Comparison of ENCODE assay signal across 22 cellular contexts in the genomic region with DNA sequence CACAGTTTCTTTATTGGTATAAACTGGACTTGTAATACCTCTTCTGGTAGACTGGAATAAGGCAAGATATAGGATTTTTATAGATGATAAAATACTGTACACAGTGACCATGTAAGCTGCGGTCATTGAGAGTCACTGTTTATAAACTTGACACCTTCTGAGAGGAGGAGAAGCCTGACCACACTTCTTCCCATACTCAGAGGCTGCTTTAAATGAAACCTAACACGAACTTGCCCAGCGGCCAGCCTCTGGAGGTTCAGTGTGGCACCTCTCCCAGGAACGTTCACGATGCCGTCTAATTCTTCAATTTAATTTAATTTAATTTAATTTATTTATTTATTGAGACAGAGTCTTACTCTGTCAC. TPM values are rescaled to one million over a fixed set of nuclear protein-coding genes. Genes with fewer than 3 reads are reported as not detected.
DNase-seq lines count a peak whose midpoint lies in the region; ATAC-seq and TF ChIP-seq lines count a peak whose summit lies in the region.
"Had no signal": no experiment of that assay in that cellular context is flagged by ENCODE, and none has a peak within 500 bp of the region (broad histone marks: within the 10 kb centered on the region; RNA-seq: fewer than 3 reads in every experiment).

No MANE protein-coding gene starts in this region.

- in situ Hi-C loops in transverse colon (cut with MboI; ENCODE audit: low pct_ligation_motif_present in 1 of 4, low pct_unique_long_range_greater_than_20kb in 1 of 4, low sequenced_read_pairs in 3 of 4) = loop anchor here in 2 of 4 donors (25.0 kb wide), 2 partner anchors 628 to 928 kb away; a partner anchor contains a TSS

- H3K4me1 ChIP-seq in left ventricle myocardium inferior (peaks cover 16% of the 10 kb centered on the region), right atrium auricular region (peaks cover 0 to 10% of the 10 kb centered on the region in 2 donors), transverse colon (peaks cover 0 to 19% (median 2%) of the 10 kb centered on the region in 4 donors)
- H3K4me1 ChIP-seq: A549, HAP-1 had no signal

- no peak overlapping the region for H3K4me2 ChIP-seq in neural cell (ENCODE audit: low read length)
- H3K4me2 ChIP-seq: A549 had no signal

- no peaks in the 10 kb centered on the region for H3K79me2 ChIP-seq in neural cell (replicated peaks; ENCODE audit: insufficient read depth, low read length)

- peak overlapping the region; percentile 30 for H2AFZ ChIP-seq in neural cell (ENCODE audit: low read depth, low read length)
- H2AFZ ChIP-seq: GM23248 had no signal

- no peaks in the 10 kb centered on the region for H3K27me3 ChIP-seq in left ventricle myocardium inferior (ENCODE audit: low read depth)
- H3K27me3 ChIP-seq in right atrium auricular region = no peaks in the 10 kb centered on the region
- no peaks in the 10 kb centered on the region for H3K27me3 ChIP-seq in neural cell (ENCODE audit: insufficient read depth, low read depth, low read length)
- no peaks in the 10 kb centered on the region for H3K27me3 ChIP-seq in transverse colon
- H3K27me3 ChIP-seq: SJCRH30 had no signal

- TF ChIP-seq POLR2A in transverse colon (IDR thresholded peaks at IDR 0.05) = no peak

- H3K36me3 ChIP-seq in left ventricle myocardium inferior (peaks cover 17% of the 10 kb centered on the region), right atrium auricular region (no peaks in the 10 kb centered on the region), neural cell (ENCODE audit: insufficient read depth, low read length) (no peaks in the 10 kb centered on the region), transverse colon (no peaks in the 10 kb centered on the region)
- H3K36me3 ChIP-seq: SJCRH30 had no signal

- H3K9me3 ChIP-seq in left ventricle myocardium inferior (replicated peaks) (no peaks in the 10 kb centered on the region), right atrium auricular region (no peaks in the 10 kb centered on the region), neural cell (ENCODE audit: low read length) (no peaks in the 10 kb centered on the region), transverse colon (no peaks in the 10 kb centered on the region)
- H3K9me3 ChIP-seq: A549, HAP-1, SJCRH30 had no signal

- H3K4me3 ChIP-seq in left ventricle myocardium inferior (no peak overlapping the region), right atrium auricular region (no peak overlapping the region), neural cell (ENCODE audit: low read length) (peak overlapping the region; percentile 4), transverse colon (no peak overlapping the region)
- H3K4me3 ChIP-seq: A549, GM23248, HAP-1, K562, SJCRH30 had no signal

- H4K20me1 ChIP-seq in neural cell (ENCODE audit: insufficient read depth) = no peaks in the 10 kb centered on the region

- DNase-seq in left ventricle myocardium superior = no peak
- no peak for DNase-seq in left ventricle myocardium inferior
- DNase-seq in right atrium auricular region (ENCODE audit: low spot score) = peak; percentile 51
- no peak for DNase-seq in transverse colon
- DNase-seq in amygdala (lab: John Stamatoyannopoulos, UW) = no peak
- DNase-seq: DMS53, EL, GF-D8, GM23248, NCI-H1105, NCI-H2029, NCI-H226, NCI-H510A treated with DMSO at 0.1 percent for 48 hours, NCI-H774 had no signal

- H3K9me2 ChIP-seq in neural cell (ENCODE audit: insufficient read depth, low read length) = no peaks in the 10 kb centered on the region

- no peak for TF ChIP-seq RAD21 in neural cell (conservative IDR thresholded peaks at IDR 0.05)

- no peak for TF ChIP-seq CTCF in left ventricle myocardium inferior (IDR thresholded peaks at IDR 0.05; ENCODE audit: borderline replicate concordance)
- TF ChIP-seq CTCF in right atrium auricular region (IDR thresholded peaks at IDR 0.05) = no peak
- TF ChIP-seq CTCF in neural cell (IDR thresholded peaks at IDR 0.05; ENCODE audit: poor library complexity, severe bottlenecking) = no peak
- TF ChIP-seq CTCF in transverse colon (IDR thresholded peaks at IDR 0.05) = no peak

- TF ChIP-seq EP300 in neural cell (conservative IDR thresholded peaks at IDR 0.05; ENCODE audit: poor library complexity, severe bottlenecking) (no peak), transverse colon (IDR thresholded peaks at IDR 0.05; ENCODE audit: low read depth) (no peak)

- intact Hi-C loops in left ventricle myocardium superior (cut with micrococcal nuclease) (loop anchor here (10.0 kb wide), 1 partner anchor 626 kb away; no protein-coding TSS in a partner anchor), left ventricle myocardium inferior (cut with micrococcal nuclease) (no loop called here), transverse colon (cut with DNase I; ENCODE audit: low total_unique reads) (no loop called here)

- H3K27ac ChIP-seq in left ventricle myocardium inferior (replicated peaks) (no peak overlapping the region), right atrium auricular region (no peak overlapping the region), neural cell (ENCODE audit: low read length) (peak overlapping the region; percentile 70), transverse colon (peak overlapping the region; percentile 7 to 67 (median 46))
- H3K27ac ChIP-seq: A549, GM23248, SJCRH30 had no signal

- ATAC-seq in left ventricle myocardium superior (peak; percentile 6), HG03460 (IDR thresholded peaks at IDR 0.05; ENCODE audit: unreplicated experiment) (no peak), GM18868 (IDR thresholded peaks at IDR 0.05; ENCODE audit: unreplicated experiment) (no peak)
- ATAC-seq: Panc1 had no signal

- peak overlapping the region; percentile 42 for H3K9ac ChIP-seq in neural cell (ENCODE audit: low read length)
- H3K9ac ChIP-seq: GM23248 had no signal

- 79 to 85% methylated on average over 5 to 6 of the region's 6 CpGs for WGBS in transverse colon (ENCODE audit: low coverage in 1 of 2), 2 donors

- no peaks in the 10 kb centered on the region for H3F3A ChIP-seq in neural cell (ENCODE audit: insufficient read depth, low read length, poor library complexity, severe bottlenecking)

TF ChIP-seq in neural cell, 6 proteins besides CTCF, POLR2A, EP300 and RAD21:
- no peak for TF ChIP-seq TAF1 (IDR thresholded peaks at IDR 0.05; ENCODE audit: low read depth)
- no peak for TF ChIP-seq SMC3 (conservative IDR thresholded peaks at IDR 0.05; ENCODE audit: poor library complexity)
- TF ChIP-seq, protein P1, sequence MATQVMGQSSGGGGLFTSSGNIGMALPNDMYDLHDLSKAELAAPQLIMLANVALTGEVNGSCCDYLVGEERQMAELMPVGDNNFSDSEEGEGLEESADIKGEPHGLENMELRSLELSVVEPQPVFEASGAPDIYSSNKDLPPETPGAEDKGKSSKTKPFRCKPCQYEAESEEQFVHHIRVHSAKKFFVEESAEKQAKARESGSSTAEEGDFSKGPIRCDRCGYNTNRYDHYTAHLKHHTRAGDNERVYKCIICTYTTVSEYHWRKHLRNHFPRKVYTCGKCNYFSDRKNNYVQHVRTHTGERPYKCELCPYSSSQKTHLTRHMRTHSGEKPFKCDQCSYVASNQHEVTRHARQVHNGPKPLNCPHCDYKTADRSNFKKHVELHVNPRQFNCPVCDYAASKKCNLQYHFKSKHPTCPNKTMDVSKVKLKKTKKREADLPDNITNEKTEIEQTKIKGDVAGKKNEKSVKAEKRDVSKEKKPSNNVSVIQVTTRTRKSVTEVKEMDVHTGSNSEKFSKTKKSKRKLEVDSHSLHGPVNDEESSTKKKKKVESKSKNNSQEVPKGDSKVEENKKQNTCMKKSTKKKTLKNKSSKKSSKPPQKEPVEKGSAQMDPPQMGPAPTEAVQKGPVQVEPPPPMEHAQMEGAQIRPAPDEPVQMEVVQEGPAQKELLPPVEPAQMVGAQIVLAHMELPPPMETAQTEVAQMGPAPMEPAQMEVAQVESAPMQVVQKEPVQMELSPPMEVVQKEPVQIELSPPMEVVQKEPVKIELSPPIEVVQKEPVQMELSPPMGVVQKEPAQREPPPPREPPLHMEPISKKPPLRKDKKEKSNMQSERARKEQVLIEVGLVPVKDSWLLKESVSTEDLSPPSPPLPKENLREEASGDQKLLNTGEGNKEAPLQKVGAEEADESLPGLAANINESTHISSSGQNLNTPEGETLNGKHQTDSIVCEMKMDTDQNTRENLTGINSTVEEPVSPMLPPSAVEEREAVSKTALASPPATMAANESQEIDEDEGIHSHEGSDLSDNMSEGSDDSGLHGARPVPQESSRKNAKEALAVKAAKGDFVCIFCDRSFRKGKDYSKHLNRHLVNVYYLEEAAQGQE (IDR thresholded peaks at IDR 0.05; ENCODE audit: borderline replicate concordance) = no peak
- TF ChIP-seq POLR2AphosphoS5 (IDR thresholded peaks at IDR 0.05) = no peak
- TF ChIP-seq MXI1 (conservative IDR thresholded peaks at IDR 0.05; ENCODE audit: poor library complexity, severe bottlenecking) = no peak
- no peak for TF ChIP-seq EZH2 (IDR thresholded peaks at IDR 0.05; ENCODE audit: borderline replicate concordance, insufficient read depth, low read length, poor library complexity, severe bottlenecking)

RNA-seq across cellular contexts. Expression of a gene that starts 22.5 kb away (rescaled TPM):
- total RNA-seq in left ventricle myocardium superior = 3.5 TPM
- total RNA-seq in left ventricle myocardium inferior = 8.3 TPM
- 1 to 10 TPM; 4.0 to 6.1 TPM for total RNA-seq in right atrium auricular region
- 2.9 and 4.2 TPM in 2 replicates for polyA plus RNA-seq in neural cell
- polyA minus RNA-seq in neural cell = 3.4 and 4.5 TPM in 2 replicates
- 10 to 100 TPM in 3 of 4 donors, 1 to 10 TPM in 1; 10.0 to 28.8 (median 16.6) TPM for total RNA-seq in transverse colon

Comparison
In these comparisons a context has a peak if more than half of its experiments do, and no peak if none do; other contexts are left out.
1. H3K27ac ChIP-seq: peak in neural cell (single experiment) and transverse colon (4 of 4); none in left ventricle myocardium inferior (single experiment) and right atrium auricular region (0 of 2).